31 cellular contexts compared by ENCODE assay signal in genomic region chr19:22335716-22336115, GRCh38. TPM values are rescaled to one million over a fixed set of nuclear protein-coding genes. Genes with fewer than 3 reads are reported as not detected.
"Had no signal": no experiment of that assay in that cellular context is flagged by ENCODE, and none has a peak within 500 bp of the region (broad histone marks: within the 10 kb centered on the region; RNA-seq: fewer than 3 reads in every experiment).

No MANE protein-coding gene starts in this region.

- H3K4me1 Mint-ChIP-seq: immature natural killer cell; naive thymus-derived CD8-positive, alpha-beta T cell; nephron; neural crest cell; stimulated activated naive CD8-positive, alpha-beta T cell treated with anti-CD3 and anti-CD28 coated beads, Interleukin-15, amount 100 ng/mL, for 72 hours had no signal

- DNase-seq: hypothalamus; immature natural killer cell; kidney; left colon; left lung; lower lobe of right lung; mammary epithelial cell; mesenchymal stem cell; naive thymus-derived CD8-positive, alpha-beta T cell; nucleus accumbens; psoas muscle; right lobe of liver; stimulated activated CD4-positive, alpha-beta T cell treated with anti-CD3 and anti-CD28 coated beads, Interleukin-1b, Interleukin-23, amount 100 ng/mL, for 48 hours; stimulated activated CD4-positive, alpha-beta T cell treated with anti-CD3 and anti-CD28 coated beads, Interleukin-2, amount 100 ng/mL, for 48 hours; stimulated activated CD4-positive, alpha-beta T cell treated with anti-CD3 and anti-CD28 coated beads, Interleukin-4, amount 100 ng/mL, for 4 hours; stimulated activated CD8-positive, alpha-beta memory T cell treated with anti-CD3 and anti-CD28 coated beads, Interleukin-4, amount 100 ng/mL, for 48 hours; stimulated activated naive CD4-positive, alpha-beta T cell treated with Interleukin-2 at 50 U/mL for 16 hours; stimulated activated naive CD8-positive, alpha-beta T cell treated with anti-CD3 and anti-CD28 coated beads, Interleukin-15, amount 100 ng/mL, for 72 hours; substantia nigra had no signal

- H3K36me3 Mint-ChIP-seq: immature natural killer cell, type B pancreatic cell had no signal

- H3K4me3 ChIP-seq: left lung, lower lobe of right lung, psoas muscle, right lobe of liver, smooth muscle cell, tibial nerve had no signal

- H3K27ac ChIP-seq: left lung, lower lobe of right lung, parathyroid adenoma, psoas muscle, right lobe of liver, tibial nerve had no signal

- ATAC-seq: left colon; left lung; lower lobe of right lung; naive thymus-derived CD8-positive, alpha-beta T cell; psoas muscle; right lobe of liver; stimulated activated naive CD8-positive, alpha-beta T cell treated with anti-CD3 and anti-CD28 coated beads, Interleukin-15, amount 100 ng/mL, for 72 hours had no signal

- H3K4me3 Mint-ChIP-seq: immature natural killer cell; naive thymus-derived CD8-positive, alpha-beta T cell; nephron; neural crest cell; stimulated activated naive CD8-positive, alpha-beta T cell treated with anti-CD3 and anti-CD28 coated beads, Interleukin-15, amount 100 ng/mL, for 72 hours; type B pancreatic cell had no signal

- H3K27ac Mint-ChIP-seq: immature natural killer cell; naive thymus-derived CD8-positive, alpha-beta T cell; nephron; stimulated activated naive CD8-positive, alpha-beta T cell treated with anti-CD3 and anti-CD28 coated beads, Interleukin-15, amount 100 ng/mL, for 72 hours; type B pancreatic cell had no signal

RNA-seq across cellular contexts. Expression of gene ZNF729, which starts 49.5 kb away (rescaled TPM):
- total RNA-seq: kidney; left colon; left lung; liver; lower lobe of right lung; mammary epithelial cell; mucosa of gallbladder; naive thymus-derived CD8-positive, alpha-beta T cell; neural crest cell; osteoblast; posterior vena cava; psoas muscle; right lobe of liver; skeletal muscle tissue; smooth muscle cell; tibial nerve; urinary bladder had no signal
